Comparison of ENCODE assay signal across 16 cellular contexts in the genomic region with DNA sequence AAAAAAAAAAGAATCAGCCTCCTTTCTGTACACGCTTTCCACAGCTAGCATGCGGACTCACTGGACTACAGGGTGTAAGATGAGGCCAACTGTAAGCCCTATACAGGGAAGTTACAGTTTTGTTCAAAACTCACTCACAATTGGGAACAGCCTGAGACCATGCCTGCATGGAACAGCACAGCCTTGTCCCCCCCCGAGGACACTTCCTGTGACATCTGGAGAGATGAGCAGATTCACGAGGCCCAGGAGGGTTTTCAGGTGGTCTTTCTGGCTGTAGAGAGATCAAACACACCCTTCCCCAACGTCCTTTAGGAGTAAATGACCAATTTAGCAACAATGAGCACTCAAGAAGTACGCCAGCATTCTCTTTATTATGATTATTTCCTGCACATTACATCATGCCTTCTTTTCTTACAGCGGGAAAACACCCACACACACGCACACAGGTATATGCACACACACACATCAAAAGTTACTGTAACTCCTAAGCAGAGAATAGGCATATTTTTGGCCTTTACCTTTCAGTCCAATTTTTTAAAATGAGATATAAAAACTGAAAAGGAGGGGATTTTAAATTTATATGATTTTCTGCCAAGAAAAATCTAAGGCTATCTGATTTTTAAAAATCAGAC. TPM values are rescaled to one million over a fixed set of nuclear protein-coding genes. Genes with fewer than 3 reads are reported as not detected.
DNase-seq lines count a peak whose midpoint lies in the region; ATAC-seq and TF ChIP-seq lines count a peak whose summit lies in the region.
"Had no signal": no experiment of that assay in that cellular context is flagged by ENCODE, and none has a peak within 500 bp of the region (broad histone marks: within the 10 kb centered on the region; RNA-seq: fewer than 3 reads in every experiment).

No MANE protein-coding gene starts in this region.

- no peaks in the 10 kb centered on the region for H3K27me3 Mint-ChIP-seq in activated T-cell treated with anti-CD3 and anti-CD28 coated beads, Interleukin-2, amount 50 U/mL, for 72 hours (ENCODE audit: low read depth)
- H3K27me3 Mint-ChIP-seq in activated naive CD8-positive, alpha-beta T cell treated with anti-CD3 and anti-CD28 coated beads, Interleukin-2, amount 10 ng/mL, durations not matched to agents 7 days and 5 days, result no peaks in the 10 kb centered on the region

- DNase-seq in activated T-cell treated with anti-CD3 and anti-CD28 coated beads, Interleukin-2, amount 50 U/mL, for 72 hours, result peak; percentile 47 to 54
- no peak for DNase-seq in activated T-cell treated with anti-CD3 and anti-CD28 coated beads, Interleukin-2, amount 50 U/mL, for 1 hour
- DNase-seq in activated naive CD8-positive, alpha-beta T cell treated with anti-CD3 and anti-CD28 coated beads, Interleukin-2, amount 10 ng/mL, durations not matched to agents 7 days and 5 days, result no peak
- no peak for DNase-seq in gastrocnemius medialis
- DNase-seq in hypothalamus (lab: John Stamatoyannopoulos, UW), result no peak
- DNase-seq in inferior parietal cortex (ENCODE audit: extremely low spot score), result no peak
- DNase-seq in glomerular visceral epithelial cell (ENCODE audit: extremely low spot score), result no peak
- DNase-seq: activated CD4-positive, alpha-beta T cell treated with anti-CD3 and anti-CD28 coated beads for 1 hour; DMS153; NCI-H69; Right ventricle myocardium superior; stimulated activated CD8-positive, alpha-beta memory T cell treated with anti-CD3 and anti-CD28 coated beads, Interleukin-4, amount 100 ng/mL, for 48 hours had no signal

- H3K9me3 ChIP-seq in HEK293 (ENCODE audit: control insufficient read depth, insufficient read depth, low read depth, low read length), result no peaks in the 10 kb centered on the region
- H3K9me3 ChIP-seq in gastrocnemius medialis, result no peaks in the 10 kb centered on the region
- H3K9me3 ChIP-seq: adrenal gland had no signal

- H3K4me1 ChIP-seq in HEK293 (ENCODE audit: control insufficient read depth, insufficient read depth, low read length), result no peaks in the 10 kb centered on the region
- peaks cover 25 to 27% of the 10 kb centered on the region in 2 donors for H3K4me1 ChIP-seq in gastrocnemius medialis
- H3K4me1 ChIP-seq: adrenal gland had no signal

- H3K36me3 ChIP-seq in HEK293 (ENCODE audit: control insufficient read depth in 2 of 2, insufficient read depth in 1 of 2, low read length in 2 of 2), result no peaks in the 10 kb centered on the region
- no peaks in the 10 kb centered on the region for H3K36me3 ChIP-seq in gastrocnemius medialis
- H3K36me3 ChIP-seq: adrenal gland had no signal

- H3K4me1 Mint-ChIP-seq in activated T-cell treated with anti-CD3 and anti-CD28 coated beads, Interleukin-2, amount 50 U/mL, for 72 hours (ENCODE audit: low read depth), result peaks cover 52% of the 10 kb centered on the region
- H3K4me1 Mint-ChIP-seq in activated naive CD8-positive, alpha-beta T cell treated with anti-CD3 and anti-CD28 coated beads, Interleukin-2, amount 10 ng/mL, durations not matched to agents 7 days and 5 days, result peaks cover 38% of the 10 kb centered on the region

- H3K4me3 ChIP-seq in HEK293 (ENCODE audit: low read depth, low read length) (no peak overlapping the region), gastrocnemius medialis (no peak overlapping the region)
- H3K4me3 ChIP-seq: adrenal gland, smooth muscle cell had no signal

- H3K27ac ChIP-seq in HEK293 (ENCODE audit: extremely low read depth, low read depth, low read length) (no peak overlapping the region), gastrocnemius medialis (peak overlapping the region; percentile 2 to 31 (median 13))
- H3K27ac ChIP-seq: adrenal gland had no signal

- in situ Hi-C loops in gastrocnemius medialis (cut with MboI; ENCODE audit: low sequenced_read_pairs in 4 of 4), result no loop called here

- TF ChIP-seq POLR2A in gastrocnemius medialis (IDR thresholded peaks at IDR 0.05), result no peak

- POLR2A ChIA-PET in HEK293 (lab: Yijun Ruan, JAX), result no interaction called here
- POLR2A ChIA-PET in activated naive CD8-positive, alpha-beta T cell treated with anti-CD3 and anti-CD28 coated beads, Interleukin-2, amount 10 ng/mL, durations not matched to agents 7 days and 5 days (lab: Charles Lee), result interaction anchor here (1.1 kb wide), 1 partner anchor 10 kb away, joined by 3 read pairs; no protein-coding TSS in a partner anchor

- CTCF ChIA-PET in HEK293 (lab: Yijun Ruan, JAX), result no interaction called here

- no peaks in the 10 kb centered on the region for H3K27me3 ChIP-seq in gastrocnemius medialis
- H3K27me3 ChIP-seq: adrenal gland had no signal

- no peaks in the 10 kb centered on the region for H3K9me3 Mint-ChIP-seq in activated T-cell treated with anti-CD3 and anti-CD28 coated beads, Interleukin-2, amount 50 U/mL, for 72 hours
- peaks cover 3% of the 10 kb centered on the region for H3K9me3 Mint-ChIP-seq in activated naive CD8-positive, alpha-beta T cell treated with anti-CD3 and anti-CD28 coated beads, Interleukin-2, amount 10 ng/mL, durations not matched to agents 7 days and 5 days
- H3K9me3 Mint-ChIP-seq: CD14-positive monocyte had no signal

- peak; percentile 80 to 81 for ATAC-seq in activated T-cell treated with anti-CD3 and anti-CD28 coated beads, Interleukin-2, amount 50 U/mL, for 72 hours (replicated peaks in 1 of 2)
- ATAC-seq in activated naive CD8-positive, alpha-beta T cell treated with anti-CD3 and anti-CD28 coated beads, Interleukin-2, amount 10 ng/mL, durations not matched to agents 7 days and 5 days (ENCODE audit: low read depth), result peak; percentile 24
- no peak for ATAC-seq in gastrocnemius medialis

- peaks cover 3 to 5% of the 10 kb centered on the region in 2 donors for H3K36me3 Mint-ChIP-seq in activated T-cell treated with anti-CD3 and anti-CD28 coated beads, Interleukin-2, amount 50 U/mL, for 72 hours (ENCODE audit: insufficient read depth in 2 of 2)
- H3K36me3 Mint-ChIP-seq in activated naive CD8-positive, alpha-beta T cell treated with anti-CD3 and anti-CD28 coated beads, Interleukin-2, amount 10 ng/mL, durations not matched to agents 7 days and 5 days, result peaks cover 11% of the 10 kb centered on the region

- TF ChIP-seq CTCF in HEK293 (tag by site-specific recombination; IDR thresholded peaks at IDR 0.05), result no peak
- no peak for TF ChIP-seq CTCF in gastrocnemius medialis (IDR thresholded peaks at IDR 0.05 in 4 of 5, conservative IDR thresholded peaks at IDR 0.05 in 1 of 5)

- intact Hi-C loops in gastrocnemius medialis (cut with DNase I; ENCODE audit: low total_unique reads), result no loop called here

- peak overlapping the region; percentile 88 for H3K27ac Mint-ChIP-seq in activated T-cell treated with anti-CD3 and anti-CD28 coated beads, Interleukin-2, amount 50 U/mL, for 72 hours
- peak overlapping the region; percentile 56 for H3K27ac Mint-ChIP-seq in activated naive CD8-positive, alpha-beta T cell treated with anti-CD3 and anti-CD28 coated beads, Interleukin-2, amount 10 ng/mL, durations not matched to agents 7 days and 5 days

- H3K4me3 Mint-ChIP-seq in activated T-cell treated with anti-CD3 and anti-CD28 coated beads, Interleukin-2, amount 50 U/mL, for 72 hours, result peak overlapping the region; percentile 81 to 86
- H3K4me3 Mint-ChIP-seq in activated naive CD8-positive, alpha-beta T cell treated with anti-CD3 and anti-CD28 coated beads, Interleukin-2, amount 10 ng/mL, durations not matched to agents 7 days and 5 days, result no peak overlapping the region
- H3K4me3 Mint-ChIP-seq: CD14-positive monocyte had no signal

TF ChIP-seq in HEK293, 187 proteins besides CTCF, POLR2A, EP300 and RAD21 (continues in another document):
- TF ChIP-seq, protein P1, sequence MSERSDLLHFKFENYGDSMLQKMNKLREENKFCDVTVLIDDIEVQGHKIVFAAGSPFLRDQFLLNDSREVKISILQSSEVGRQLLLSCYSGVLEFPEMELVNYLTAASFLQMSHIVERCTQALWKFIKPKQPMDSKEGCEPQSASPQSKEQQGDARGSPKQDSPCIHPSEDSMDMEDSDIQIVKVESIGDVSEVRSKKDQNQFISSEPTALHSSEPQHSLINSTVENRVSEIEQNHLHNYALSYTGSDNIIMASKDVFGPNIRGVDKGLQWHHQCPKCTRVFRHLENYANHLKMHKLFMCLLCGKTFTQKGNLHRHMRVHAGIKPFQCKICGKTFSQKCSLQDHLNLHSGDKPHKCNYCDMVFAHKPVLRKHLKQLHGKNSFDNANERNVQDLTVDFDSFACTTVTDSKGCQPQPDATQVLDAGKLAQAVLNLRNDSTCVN (tag by site-specific recombination; optimal IDR thresholded peaks at IDR 0.05), result no peak
- TF ChIP-seq ZNF37A (tag by site-specific recombination; IDR thresholded peaks at IDR 0.05) (no peak), ZNF274 (IDR thresholded peaks at IDR 0.05; ENCODE audit: low read length) (no peak), ZNF274 (tag by site-specific recombination; IDR thresholded peaks at IDR 0.05; ENCODE audit: borderline replicate concordance) (no peak), ZNF626 (tag by site-specific recombination; IDR thresholded peaks at IDR 0.05) (no peak)

RNA-seq across cellular contexts. Expression of a gene that starts 39.0 kb away (rescaled TPM):
- total RNA-seq in activated T-cell treated with anti-CD3 and anti-CD28 coated beads, Interleukin-2, amount 50 U/mL, for 72 hours, result 10 to 100 TPM; 18.6 to 18.7 TPM
- total RNA-seq in activated naive CD8-positive, alpha-beta T cell treated with anti-CD3 and anti-CD28 coated beads, Interleukin-2, amount 10 ng/mL, durations not matched to agents 7 days and 5 days, result 10 to 100 TPM in 1 of 2 experiments, 1 to 10 TPM in 1; 9.9 to 10.1 TPM
- 100 to 1,000 TPM in 3 of 4 donors, 10 to 100 TPM in 1; 84.9 to 223 (median 163) TPM for total RNA-seq in gastrocnemius medialis

Comparison
In these comparisons a context has a peak if more than half of its experiments do, and no peak if none do; other contexts are left out.
1. DNase-seq: peak in activated T-cell treated with anti-CD3 and anti-CD28 coated beads, Interleukin-2, amount 50 U/mL, for 72 hours (2 of 2); none in activated T-cell treated with anti-CD3 and anti-CD28 coated beads, Interleukin-2, amount 50 U/mL, for 1 hour (single experiment), activated naive CD8-positive, alpha-beta T cell treated with anti-CD3 and anti-CD28 coated beads, Interleukin-2, amount 10 ng/mL, durations not matched to agents 7 days and 5 days (single experiment), gastrocnemius medialis (0 of 2), hypothalamus (0 of 51), inferior parietal cortex (single experiment) and glomerular visceral epithelial cell (single experiment).
2. ATAC-seq: peak in activated T-cell treated with anti-CD3 and anti-CD28 coated beads, Interleukin-2, amount 50 U/mL, for 72 hours (2 of 2) and activated naive CD8-positive, alpha-beta T cell treated with anti-CD3 and anti-CD28 coated beads, Interleukin-2, amount 10 ng/mL, durations not matched to agents 7 days and 5 days (single experiment); none in gastrocnemius medialis (0 of 2).
3. RNA of a gene that starts 39.0 kb away (total RNA-seq): 84.9 to 223 TPM in gastrocnemius medialis; 18.6 to 18.7 TPM in activated T-cell treated with anti-CD3 and anti-CD28 coated beads, Interleukin-2, amount 50 U/mL, for 72 hours and 9.9 to 10.1 TPM in activated naive CD8-positive, alpha-beta T cell treated with anti-CD3 and anti-CD28 coated beads, Interleukin-2, amount 10 ng/mL, durations not matched to agents 7 days and 5 days; every median in the first group is over 4 times any median in the second.